ENCODE assay signal across 8 cellular contexts in genomic region chr3:170044795-170045244, GRCh38. TPM values are rescaled to one million over a fixed set of nuclear protein-coding genes. Genes with fewer than 3 reads are reported as not detected.
DNase-seq lines count a peak whose midpoint lies in the region; ATAC-seq and TF ChIP-seq lines count a peak whose summit lies in the region.

No MANE protein-coding gene starts in this region.

- H3K27me3 ChIP-seq in foreskin keratinocyte = peaks cover 26% of the 10 kb centered on the region

- no peaks in the 10 kb centered on the region for H3K4me1 ChIP-seq in foreskin keratinocyte

- no peak for TF ChIP-seq CTCF in coronary artery (IDR thresholded peaks at IDR 0.05)
- no peak for TF ChIP-seq CTCF in foreskin keratinocyte (conservative IDR thresholded peaks at IDR 0.05)

- ATAC-seq in GM18520 (IDR thresholded peaks at IDR 0.05; ENCODE audit: unreplicated experiment) (peak; percentile 63), GM21825 (IDR thresholded peaks at IDR 0.05; ENCODE audit: unreplicated experiment) (peak; percentile 89), foreskin keratinocyte (no peak)

- H3K4me3 ChIP-seq in coronary artery = no peak overlapping the region

- H3K27ac ChIP-seq in coronary artery (peak overlapping the region in 1 of 2 donors; percentile 16), foreskin keratinocyte (no peak overlapping the region)

- DNase-seq in MV-4-11 (lab: John Stamatoyannopoulos, UW) (peak; percentile 98), midbrain (lab: John Stamatoyannopoulos, UW) (peak; percentile 8), kidney glomerular epithelial cell (lab: John Stamatoyannopoulos, UW) (no peak), coronary artery (ENCODE audit: low spot score) (no peak), foreskin keratinocyte (no peak), NCI-H446 treated with DMSO at 0.1 percent for 48 hours (lab: John Stamatoyannopoulos, UW) (no peak)

RNA-seq across cellular contexts. Expression of gene GPR160, which starts 7.0 kb away (rescaled TPM):
- total RNA-seq in foreskin keratinocyte = 0.10 and 0.42 TPM in 2 replicates
- polyA plus RNA-seq in foreskin keratinocyte = 0.17 and 0.31 TPM in 2 replicates

Comparison
In these comparisons a context has a peak if more than half of its experiments do, and no peak if none do; other contexts are left out.
1. DNase-seq: peak in MV-4-11 (single experiment) and midbrain (single experiment); none in kidney glomerular epithelial cell (single experiment), coronary artery (single experiment), foreskin keratinocyte (0 of 2) and NCI-H446 treated with DMSO at 0.1 percent for 48 hours (single experiment).